30 cellular contexts compared by ENCODE assay signal in the genomic region with DNA sequence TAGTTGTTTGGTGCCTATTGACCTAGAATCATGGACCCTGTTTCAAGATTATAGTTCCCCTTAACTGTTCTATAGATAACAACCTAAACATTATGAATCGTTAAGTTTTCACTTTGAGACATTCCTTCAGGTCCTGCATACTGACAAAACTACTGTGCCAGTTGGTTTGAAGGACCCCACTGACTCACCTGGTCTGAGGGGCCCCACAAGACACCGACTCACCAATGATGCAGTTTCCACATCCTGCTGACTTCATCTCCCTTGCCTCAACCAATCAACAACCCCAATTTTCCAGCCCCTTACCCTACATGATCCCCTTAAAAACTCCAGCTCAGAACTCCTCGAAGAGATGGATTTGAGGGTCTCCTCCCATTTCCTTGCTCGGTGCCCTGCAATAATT.
DNase-seq lines count a peak whose midpoint lies in the region; ATAC-seq and TF ChIP-seq lines count a peak whose summit lies in the region.
"Had no signal": no experiment of that assay in that cellular context is flagged by ENCODE, and none has a peak within 500 bp of the region (broad histone marks: within the 10 kb centered on the region; RNA-seq: fewer than 3 reads in every experiment).

No MANE protein-coding gene starts in this region.

- H3K27ac ChIP-seq in ascending aorta: no peak overlapping the region
- H3K27ac ChIP-seq: 22Rv1, C4-2B, heart left ventricle, parathyroid adenoma, skin epidermis had no signal

- H3K36me3 Mint-ChIP-seq in activated naive CD4-positive, alpha-beta T cell treated with anti-CD3 and anti-CD28 coated beads, Interleukin-2, amount 50 U/mL, for 72 hours: no peaks in the 10 kb centered on the region
- H3K36me3 Mint-ChIP-seq: stimulated activated memory B cell treated with anti-CD40 and anti-IgM and Interleukin-4, amounts not matched to agents 10 μg/mL and 1 μg/mL and 100 μg/mL, for 72 hours had no signal

- no peaks in the 10 kb centered on the region for H3K9me3 ChIP-seq in ascending aorta
- H3K9me3 ChIP-seq: heart left ventricle had no signal

- H3K4me1 ChIP-seq in ascending aorta: no peaks in the 10 kb centered on the region
- H3K4me1 ChIP-seq: parathyroid adenoma had no signal

- DNase-seq in activated CD4-positive, CD25-positive, alpha-beta regulatory T cell treated with anti-CD3 and anti-CD28 coated beads, Interleukin-2, amount 50 U/mL, for 72 hours: no peak
- DNase-seq in activated naive CD4-positive, alpha-beta T cell treated with anti-CD3 and anti-CD28 coated beads, Interleukin-2, amount 50 U/mL, for 72 hours (ENCODE audit: low spot score in 2 of 2): no peak
- no peak for DNase-seq in activated naive CD4-positive, alpha-beta T cell (lab: John Stamatoyannopoulos, UW)
- DNase-seq in HK-2 (ENCODE audit: unreplicated experiment) (peak; percentile 8), kidney tubule cell (ENCODE audit: low spot score) (peak; percentile 18), hypothalamus (lab: John Stamatoyannopoulos, UW) (no peak), ascending aorta (ENCODE audit: low spot score in 2 of 2) (no peak)
- DNase-seq: activated CD4-positive, CD25-positive, alpha-beta regulatory T cell; activated effector memory CD4-positive, alpha-beta T cell treated with Interleukin-2 at 50 U/mL for 16 hours; COR-L47; effector memory CD8-positive, alpha-beta T cell; GDM1; heart left ventricle; left ventricle myocardium superior; NCI-H1048; NCI-H1694; retina had no signal

- H3K27me3 ChIP-seq in ascending aorta: no peaks in the 10 kb centered on the region
- H3K27me3 ChIP-seq: heart left ventricle had no signal

- peaks cover 11 to 43% of the 10 kb centered on the region in 2 donors for H3K36me3 ChIP-seq in ascending aorta

- H3K4me3 ChIP-seq in ascending aorta: no peak overlapping the region
- H3K4me3 ChIP-seq: heart left ventricle, skin epidermis had no signal

- ATAC-seq in activated CD4-positive, CD25-positive, alpha-beta regulatory T cell treated with anti-CD3 and anti-CD28 coated beads, Interleukin-2, amount 50 U/mL, for 24 hours: peak; percentile 60 to 66
- ATAC-seq in activated naive CD4-positive, alpha-beta T cell treated with anti-CD3 and anti-CD28 coated beads, Interleukin-2, amount 50 U/mL, for 72 hours: peak; percentile 79 to 85
- ATAC-seq: effector memory CD8-positive, alpha-beta T cell; esophagus mucosa; heart left ventricle; left ventricle myocardium superior; Right ventricle myocardium inferior; SK-N-SH treated with all-trans-retinoic acid at 6 μM for 48 hours; stimulated activated memory B cell treated with anti-CD40 and anti-IgM and Interleukin-4, amounts not matched to agents 10 μg/mL and 1 μg/mL and 100 μg/mL, for 72 hours had no signal

- TF ChIP-seq CTCF in ascending aorta (IDR thresholded peaks at IDR 0.05): no peak

- no peak overlapping the region for H3K27ac Mint-ChIP-seq in activated naive CD4-positive, alpha-beta T cell treated with anti-CD3 and anti-CD28 coated beads, Interleukin-2, amount 50 U/mL, for 72 hours
- H3K27ac Mint-ChIP-seq: effector memory CD8-positive, alpha-beta T cell; stimulated activated memory B cell treated with anti-CD40 and anti-IgM and Interleukin-4, amounts not matched to agents 10 μg/mL and 1 μg/mL and 100 μg/mL, for 72 hours; T-helper 1 cell treated with Interleukin-12 subunit alpha and Interleukin-12 subunit beta and Interleukin-4 antibody, amounts not matched to agents 30 μg/mL and 1 μg/mL, for 36 hours; type B pancreatic cell had no signal

- intact Hi-C loops in ascending aorta (cut with DNase I): no loop called here

- no peaks in the 10 kb centered on the region for H3K9me3 Mint-ChIP-seq in activated naive CD4-positive, alpha-beta T cell treated with anti-CD3 and anti-CD28 coated beads, Interleukin-2, amount 50 U/mL, for 72 hours
- H3K9me3 Mint-ChIP-seq: central memory CD8-positive, alpha-beta T cell; neural crest cell; stimulated activated memory B cell treated with anti-CD40 and anti-IgM and Interleukin-4, amounts not matched to agents 10 μg/mL and 1 μg/mL and 100 μg/mL, for 72 hours; T-helper 1 cell treated with Interleukin-12 subunit alpha and Interleukin-12 subunit beta and Interleukin-4 antibody, amounts not matched to agents 30 μg/mL and 1 μg/mL, for 36 hours; type B pancreatic cell had no signal

Comparison
In these comparisons a context has a peak if more than half of its experiments do, and no peak if none do; other contexts are left out.
1. DNase-seq: peak in HK-2 (single experiment) and kidney tubule cell (single experiment); none in activated CD4-positive, CD25-positive, alpha-beta regulatory T cell treated with anti-CD3 and anti-CD28 coated beads, Interleukin-2, amount 50 U/mL, for 72 hours (single experiment), activated naive CD4-positive, alpha-beta T cell treated with anti-CD3 and anti-CD28 coated beads, Interleukin-2, amount 50 U/mL, for 72 hours (0 of 2), activated naive CD4-positive, alpha-beta T cell (0 of 4), hypothalamus (0 of 51) and ascending aorta (0 of 2).